Comparison of ENCODE assay signal across 17 cellular contexts in the genomic region with DNA sequence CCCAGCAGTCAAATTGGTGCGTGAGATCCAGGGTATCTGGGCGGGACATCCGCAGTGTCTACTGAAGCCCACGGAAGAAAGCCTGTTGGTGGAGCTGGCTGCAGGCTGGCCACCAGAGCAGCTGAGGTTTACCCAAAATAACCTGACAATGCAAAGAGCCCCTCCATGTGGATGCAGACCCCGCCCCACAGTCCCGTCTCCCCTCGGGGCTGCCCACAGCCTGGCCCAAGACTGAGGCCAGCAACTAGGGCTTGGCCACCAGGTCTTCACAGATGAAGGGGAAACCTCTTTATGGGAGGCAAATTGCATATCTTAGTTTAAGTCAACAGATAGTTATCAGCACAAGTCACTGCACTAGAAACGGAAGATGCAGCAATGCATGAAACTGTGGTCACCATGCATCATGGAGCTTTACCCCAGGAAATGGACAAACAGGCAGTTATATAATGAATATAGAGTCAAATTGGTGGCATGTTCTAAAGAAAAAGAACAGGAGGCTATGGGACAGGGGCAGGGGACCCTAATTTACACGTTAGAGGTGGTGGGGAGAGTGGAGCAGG.
"Had no signal": no experiment of that assay in that cellular context is flagged by ENCODE, and none has a peak within 500 bp of the region (broad histone marks: within the 10 kb centered on the region; RNA-seq: fewer than 3 reads in every experiment).

No MANE protein-coding gene starts in this region.

- H3K27ac Mint-ChIP-seq: activated naive CD8-positive, alpha-beta T cell treated with anti-CD3 and anti-CD28 coated beads for 36 hours; activated T-helper 1 cell treated with anti-CD3 and anti-CD28 coated beads, Interleukin-12 subunit alpha, Interleukin-12 subunit beta, Interleukin-2, Interleukin-4 antibody, amounts not matched to agents 30 ng/mL and 10 ng/mL and 1 ng/mL, durations not matched to agents 14 hours and 24 hours and 36 hours; mesothelial cell of epicardium had no signal

- H3K4me3 ChIP-seq: ovary had no signal

- DNase-seq: activated CD4-positive, CD25-positive, alpha-beta regulatory T cell treated with anti-CD3 and anti-CD28 coated beads, Interleukin-2, amount 50 U/mL, for 72 hours; activated naive CD8-positive, alpha-beta T cell treated with anti-CD3 and anti-CD28 coated beads for 36 hours; brain microvascular endothelial cell; cerebellar nuclear complex; hippocampal formation; ovary; stimulated activated CD4-positive, alpha-beta T cell treated with anti-CD3 and anti-CD28 coated beads, Interleukin-15, amount 100 ng/mL, for 24 hours; stimulated activated CD4-positive, alpha-beta T cell treated with anti-CD3 and anti-CD28 coated beads, Interleukin-4, amount 100 ng/mL, for 24 hours; stimulated activated naive CD4-positive, alpha-beta T cell treated with Interleukin-2 at 50 U/mL for 16 hours; substantia nigra; T-helper 1 cell; T1000; trophoblast cell had no signal

- ATAC-seq: SK-N-SH treated with all-trans-retinoic acid at 6 μM for 48 hours had no signal

- H3K4me3 Mint-ChIP-seq: activated naive CD8-positive, alpha-beta T cell treated with anti-CD3 and anti-CD28 coated beads for 36 hours; activated T-helper 1 cell treated with anti-CD3 and anti-CD28 coated beads, Interleukin-12 subunit alpha, Interleukin-12 subunit beta, Interleukin-2, Interleukin-4 antibody, amounts not matched to agents 30 ng/mL and 10 ng/mL and 1 ng/mL, durations not matched to agents 14 hours and 24 hours and 36 hours; mesothelial cell of epicardium; neural crest cell had no signal

- H3K4me1 Mint-ChIP-seq: activated naive CD8-positive, alpha-beta T cell treated with anti-CD3 and anti-CD28 coated beads for 36 hours had no signal

- H3K9me3 Mint-ChIP-seq: activated naive CD8-positive, alpha-beta T cell treated with anti-CD3 and anti-CD28 coated beads for 36 hours; activated T-helper 1 cell treated with anti-CD3 and anti-CD28 coated beads, Interleukin-12 subunit alpha, Interleukin-12 subunit beta, Interleukin-2, Interleukin-4 antibody, amounts not matched to agents 30 ng/mL and 10 ng/mL and 1 ng/mL, durations not matched to agents 14 hours and 24 hours and 36 hours; mesothelial cell of epicardium; neural crest cell had no signal

- H3K9me3 ChIP-seq: ovary had no signal

- H3K36me3 ChIP-seq: brain microvascular endothelial cell, ovary had no signal

- H3K27me3 ChIP-seq: brain microvascular endothelial cell, ovary had no signal

- H3K36me3 Mint-ChIP-seq: activated naive CD8-positive, alpha-beta T cell treated with anti-CD3 and anti-CD28 coated beads for 36 hours had no signal
